Comparison of ENCODE assay signal across 9 cellular contexts in the genomic region with DNA sequence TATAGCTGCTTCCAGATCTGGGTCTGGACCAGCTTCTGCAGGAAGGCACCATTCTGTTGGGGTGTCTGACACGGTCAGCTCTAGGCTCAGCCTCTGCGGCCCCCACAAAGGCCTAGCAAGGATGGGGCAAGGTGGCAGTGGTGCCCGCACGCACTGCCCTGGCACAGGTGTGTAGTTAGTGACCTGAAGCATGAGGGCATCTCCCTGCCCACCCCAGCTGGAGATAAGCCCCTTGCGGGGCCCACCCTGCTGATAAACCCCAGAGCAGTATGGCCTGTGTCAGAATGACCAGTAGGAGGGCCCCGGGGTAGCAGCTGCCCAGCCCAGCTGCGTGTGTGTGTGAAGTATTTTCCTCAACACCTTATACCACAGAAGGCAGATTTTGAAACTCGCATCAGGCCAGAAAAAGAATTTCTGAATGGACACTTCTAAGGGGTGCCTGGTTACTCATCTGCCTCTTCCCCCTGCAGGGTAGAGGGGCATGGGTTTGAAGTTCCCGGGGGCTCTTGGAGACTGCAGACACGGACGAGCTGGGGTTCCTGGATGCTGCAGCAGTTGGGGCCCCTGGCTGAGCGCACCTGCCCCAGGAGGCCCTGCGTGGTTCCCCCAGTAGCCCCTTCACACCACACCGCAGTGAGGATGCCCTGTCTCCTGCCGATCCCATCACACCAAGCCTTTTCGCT. TPM values are rescaled to one million over a fixed set of nuclear protein-coding genes. Genes with fewer than 3 reads are reported as not detected.
DNase-seq lines count a peak whose midpoint lies in the region; ATAC-seq, FAIRE-seq and TF ChIP-seq lines count a peak whose summit lies in the region.
"Had no signal": no experiment of that assay in that cellular context is flagged by ENCODE, and none has a peak within 500 bp of the region (broad histone marks: within the 10 kb centered on the region; RNA-seq: fewer than 3 reads in every experiment).

No MANE protein-coding gene starts in this region.

- DNase-seq in PC-3 (no peak), osteocyte (ENCODE audit: extremely low spot score, unreplicated experiment) (no peak), HTR-8/SVneo (ENCODE audit: insufficient read length, low spot score) (no peak), posterior vena cava (ENCODE audit: low spot score) (no peak), NCI-H510A treated with DMSO at 0.1 percent for 48 hours (lab: John Stamatoyannopoulos, UW) (no peak), foreskin keratinocyte (no peak)
- DNase-seq: stimulated activated naive CD4-positive, alpha-beta T cell treated with Interleukin-2 at 50 U/mL for 16 hours had no signal

- no peaks in the 10 kb centered on the region for H3K9me3 Mint-ChIP-seq in osteocyte (ENCODE audit: unreplicated experiment)

- H3F3A ChIP-seq in PC-3 (ENCODE audit: low read length, unreplicated experiment), result peaks cover 22% of the 10 kb centered on the region

- BruUV-seq in PC-3 (replicated peaks; lab: Mats Ljungman, UMichigan), result no TSS peak

- H3K9ac ChIP-seq in PC-3 (ENCODE audit: low read length), result no peak overlapping the region

- in situ Hi-C loops in GM18951 (cut with MboI; ENCODE audit: low sequenced_read_pairs, unreplicated experiment), result no loop called here

- H3K79me2 ChIP-seq in PC-3 (ENCODE audit: low read length), result peaks cover 55% of the 10 kb centered on the region

- no peak for FAIRE-seq in HTR-8/SVneo (lab: Jason Lieb, UNC)

- no peak overlapping the region for H3K4me3 ChIP-seq in PC-3 (ENCODE audit: low read length)
- H3K4me3 ChIP-seq in ectodermal cell (ENCODE audit: insufficient read depth, low read depth, low read length), result no peak overlapping the region

- peak; percentile 50 for TF ChIP-seq POLR2A in GM18951 (IDR thresholded peaks at IDR 0.05; ENCODE audit: extremely low read depth, insufficient read depth, insufficient read length)

- ATAC-seq in PC-3 (no peak), foreskin keratinocyte (no peak)

- H3K9me2 ChIP-seq in PC-3 (replicated peaks; ENCODE audit: low read length), result no peaks in the 10 kb centered on the region

- no peak overlapping the region for H3K4me2 ChIP-seq in PC-3 (ENCODE audit: low read length)

- no peaks in the 10 kb centered on the region for H3K27me3 ChIP-seq in PC-3 (ENCODE audit: low read length)
- H3K27me3 ChIP-seq in ectodermal cell (ENCODE audit: control insufficient read depth, insufficient read depth, low read length, poor library complexity, severe bottlenecking), result no peaks in the 10 kb centered on the region
- H3K27me3 ChIP-seq in foreskin keratinocyte, result no peaks in the 10 kb centered on the region

- peaks cover 46% of the 10 kb centered on the region for H3K4me1 Mint-ChIP-seq in osteocyte (ENCODE audit: unreplicated experiment)

- TF ChIP-seq CTCF in PC-3 (conservative IDR thresholded peaks at IDR 0.05; ENCODE audit: low read depth, low read length), result no peak
- no peak for TF ChIP-seq CTCF in osteocyte (IDR thresholded peaks at IDR 0.05)
- TF ChIP-seq CTCF in foreskin keratinocyte (conservative IDR thresholded peaks at IDR 0.05), result no peak

- no peaks in the 10 kb centered on the region for H3K9me3 ChIP-seq in PC-3 (ENCODE audit: low read length)
- H3K9me3 ChIP-seq in ectodermal cell (ENCODE audit: control insufficient read depth, low read length), result no peaks in the 10 kb centered on the region

- POLR2A ChIA-PET in PC-3 (lab: Charles Lee; ENCODE audit: unreplicated experiment), result interaction anchor here (0.6 kb wide), 2 partner anchors 137 to 314 kb away, joined by 4 to 5 read pairs; a partner anchor contains a TSS

- intact Hi-C loops in PC-3 (cut with micrococcal nuclease), result no loop called here
- intact Hi-C loops in posterior vena cava (cut with DNase I), result no loop called here

- H3K27ac ChIP-seq in PC-3 (ENCODE audit: low read length) (peak overlapping the region; percentile 95; the same call in 1 of the 2 replicates), ectodermal cell (ENCODE audit: insufficient read depth, low read depth, low read length, poor library complexity, severe bottlenecking) (peak overlapping the region; percentile 3), foreskin keratinocyte (no peak overlapping the region)

- H3K4me1 ChIP-seq in PC-3 (ENCODE audit: insufficient read depth, low read length) (peaks cover 60% of the 10 kb centered on the region), ectodermal cell (ENCODE audit: control insufficient read depth, insufficient read depth, low read length) (peaks cover 34% of the 10 kb centered on the region), foreskin keratinocyte (no peaks in the 10 kb centered on the region)

- no peak overlapping the region for H2AFZ ChIP-seq in PC-3 (ENCODE audit: low read length)

- no peak overlapping the region for H3K4me3 Mint-ChIP-seq in osteocyte (ENCODE audit: unreplicated experiment)

- CTCF ChIA-PET in PC-3 (lab: Charles Lee), result no interaction called here

- H3K36me3 ChIP-seq in PC-3 (ENCODE audit: low read depth, low read length), result peaks cover 16% of the 10 kb centered on the region; the same call in 1 of the 2 replicates
- peaks cover 9% of the 10 kb centered on the region for H3K36me3 ChIP-seq in ectodermal cell (ENCODE audit: control insufficient read depth, insufficient read depth, low read length)

- peak overlapping the region; percentile 82 for H3K27ac Mint-ChIP-seq in osteocyte (ENCODE audit: unreplicated experiment)

- WGBS in ectodermal cell, 2 experiments, result 94% methylated on average over 16 of the region's 16 CpGs

- no peaks in the 10 kb centered on the region for H3K27me3 Mint-ChIP-seq in osteocyte (ENCODE audit: unreplicated experiment)

- peaks cover 10% of the 10 kb centered on the region for H3K36me3 Mint-ChIP-seq in osteocyte (ENCODE audit: unreplicated experiment)

- H4K20me1 ChIP-seq in PC-3 (ENCODE audit: low read length), result peaks cover 6% of the 10 kb centered on the region; the same call in 1 of the 2 replicates

RNA-seq across cellular contexts. Expression of a gene that starts 4.6 kb away (rescaled TPM):
- 201 and 261 TPM in 2 replicates for total RNA-seq in PC-3 (2014; rRNA removed)
- 207 TPM for polyA plus RNA-seq in ectodermal cell (2013, experiment 1 of 4)
- 171 TPM for polyA plus RNA-seq in ectodermal cell (2013, experiment 2 of 4)
- polyA plus RNA-seq in ectodermal cell (2013, experiment 3 of 4), result 137 TPM
- polyA plus RNA-seq in ectodermal cell (2013, experiment 4 of 4), result 158 TPM
- total RNA-seq in osteocyte, result 430 and 433 TPM in 2 replicates
- total RNA-seq in posterior vena cava, result 100 to 1,000 TPM; 375 to 421 TPM
- total RNA-seq in foreskin keratinocyte, result 574 and 576 TPM in 2 replicates
- 644 and 645 TPM in 2 replicates for polyA plus RNA-seq in foreskin keratinocyte

RNA-seq across cellular contexts. Expression of a gene that starts 6.2 kb away (rescaled TPM):
- total RNA-seq in PC-3 (2014; rRNA removed) (969 and 1,089 TPM in 2 replicates), osteocyte (792 and 837 TPM in 2 replicates), posterior vena cava (100 to 1,000 TPM; 339 to 482 TPM), foreskin keratinocyte (617 and 692 TPM in 2 replicates)
- 419 TPM for polyA plus RNA-seq in ectodermal cell (2013, experiment 1 of 4)
- polyA plus RNA-seq in ectodermal cell (2013, experiment 2 of 4), result 411 TPM
- polyA plus RNA-seq in ectodermal cell (2013, experiment 3 of 4), result 322 TPM
- polyA plus RNA-seq in ectodermal cell (2013, experiment 4 of 4), result 343 TPM
- 632 and 778 TPM in 2 replicates for polyA plus RNA-seq in foreskin keratinocyte

RNA-seq across cellular contexts. Expression of a gene that starts 24.8 kb away (rescaled TPM):
- total RNA-seq in PC-3 (2014; rRNA removed) (496 and 633 TPM in 2 replicates), osteocyte (72.6 and 78.5 TPM in 2 replicates), posterior vena cava (10 to 100 TPM; 34.3 to 36.3 TPM), foreskin keratinocyte (115 and 140 TPM in 2 replicates)
- polyA plus RNA-seq in ectodermal cell (2013, experiment 1 of 4), result 151 TPM
- 136 TPM for polyA plus RNA-seq in ectodermal cell (2013, experiment 2 of 4)
- 118 TPM for polyA plus RNA-seq in ectodermal cell (2013, experiment 3 of 4)
- polyA plus RNA-seq in ectodermal cell (2013, experiment 4 of 4), result 114 TPM
- polyA plus RNA-seq in foreskin keratinocyte, result 142 and 156 TPM in 2 replicates

RNA-seq across cellular contexts. Expression of a gene that starts 24.9 kb away (rescaled TPM):
- 243 and 268 TPM in 2 replicates for total RNA-seq in PC-3 (2014; rRNA removed)
- polyA plus RNA-seq in ectodermal cell (2013, experiment 1 of 4), result 158 TPM
- polyA plus RNA-seq in ectodermal cell (2013, experiment 2 of 4), result 150 TPM
- 197 TPM for polyA plus RNA-seq in ectodermal cell (2013, experiment 3 of 4)
- 177 TPM for polyA plus RNA-seq in ectodermal cell (2013, experiment 4 of 4)
- total RNA-seq in osteocyte, result 119 and 138 TPM in 2 replicates
- 10 to 100 TPM; 73.3 to 84.8 TPM for total RNA-seq in posterior vena cava
- total RNA-seq in foreskin keratinocyte, result 160 and 168 TPM in 2 replicates
- 295 and 335 TPM in 2 replicates for polyA plus RNA-seq in foreskin keratinocyte

RNA-seq across cellular contexts. Expression of a gene that starts 31.7 kb away (rescaled TPM):
- total RNA-seq in PC-3 (2014; rRNA removed) (not detected in 2 replicates), osteocyte (0.62 TPM in 1 of 2 replicates, not detected in the other), posterior vena cava (not detected), foreskin keratinocyte (not detected in 2 replicates)
- polyA plus RNA-seq in ectodermal cell (2013, experiment 1 of 4), result not detected
- polyA plus RNA-seq in ectodermal cell (2013, experiment 2 of 4), result not detected
- not detected for polyA plus RNA-seq in ectodermal cell (2013, experiment 3 of 4)
- not detected for polyA plus RNA-seq in ectodermal cell (2013, experiment 4 of 4)
- polyA plus RNA-seq in foreskin keratinocyte, result 0.07 and 0.14 TPM in 2 replicates
